ENCODE assay signal across 7 cellular contexts in genomic region chr13:99442273-99442895, GRCh38. TPM values are rescaled to one million over a fixed set of nuclear protein-coding genes. Genes with fewer than 3 reads are reported as not detected.
DNase-seq lines count a peak whose midpoint lies in the region; ATAC-seq and TF ChIP-seq lines count a peak whose summit lies in the region.

No MANE protein-coding gene starts in this region.

- no peak overlapping the region for H3K27ac ChIP-seq in OCI-LY7 (ENCODE audit: low read depth, low read length, poor library complexity, severe bottlenecking)

- BruUV-seq in OCI-LY7 (replicated peaks; lab: Mats Ljungman, UMichigan), result no TSS peak

- no peaks in the 10 kb centered on the region for H3K79me2 ChIP-seq in OCI-LY7 (ENCODE audit: insufficient read depth, low read depth, low read length)

- DNase-seq in EL (peak; percentile 47), HT-29 (ENCODE audit: low spot score) (peak; percentile 75), OCI-LY7 (ENCODE audit: low spot score) (peak; percentile 48), astrocyte of the cerebellum (ENCODE audit: low read depth) (peak; percentile 38), hippocampal formation (lab: John Stamatoyannopoulos, UW) (peak; percentile 11 to 32)
- DNase-seq in stimulated activated CD4-positive, alpha-beta T cell treated with anti-CD3 and anti-CD28 coated beads, Interleukin-2, amount 100 ng/mL, for 4 hours (ENCODE audit: low read depth), result peak; percentile 44

- H3K4me1 ChIP-seq in OCI-LY7 (ENCODE audit: insufficient read depth, low read length, poor library complexity, severe bottlenecking), result no peaks in the 10 kb centered on the region

- H3K9me3 ChIP-seq in OCI-LY7 (ENCODE audit: low read length), result no peaks in the 10 kb centered on the region

- ATAC-seq in HG03439 (IDR thresholded peaks at IDR 0.05; ENCODE audit: unreplicated experiment), result no peak

- in situ Hi-C loops in astrocyte of the cerebellum (cut with HindIII; ENCODE audit: low sequenced_read_pairs), result no loop called here

- intact Hi-C loops in OCI-LY7 (cut with micrococcal nuclease; ENCODE audit: unreplicated experiment), result loop anchor here (5.0 to 10.0 kb wide), 3 partner anchors 65 to 1072 kb away; partner anchors contain the start of gene CLYBL

- TF ChIP-seq CTCF in OCI-LY7 (conservative IDR thresholded peaks at IDR 0.05; ENCODE audit: low read length) (peak; percentile 78), astrocyte of the cerebellum (IDR thresholded peaks at IDR 0.05; ENCODE audit: low read depth, low read length, missing control alignments) (peak; percentile 91)

- no peak overlapping the region for H3K4me2 ChIP-seq in OCI-LY7 (ENCODE audit: low read length)

- no peaks in the 10 kb centered on the region for H3K9me2 ChIP-seq in OCI-LY7 (ENCODE audit: insufficient read depth, low read length)

- H3K4me3 ChIP-seq in OCI-LY7 (ENCODE audit: low read depth, low read length, poor library complexity, severe bottlenecking) (no peak overlapping the region), astrocyte of the cerebellum (ENCODE audit: low read depth, low read length) (no peak overlapping the region)

- H3K36me3 ChIP-seq in OCI-LY7 (ENCODE audit: insufficient read depth, low read length), result no peaks in the 10 kb centered on the region

- POLR2A ChIA-PET in OCI-LY7 (lab: Charles Lee), result interaction anchor here (0.6 kb wide), 1 partner anchor 532 kb away, joined by 3 read pairs; no protein-coding TSS in a partner anchor

- H4K20me1 ChIP-seq in OCI-LY7 (ENCODE audit: insufficient read depth, low read length), result no peaks in the 10 kb centered on the region

- CTCF ChIA-PET in OCI-LY7 (lab: Charles Lee; ENCODE audit: unreplicated experiment), result no interaction called here

- H2AFZ ChIP-seq in OCI-LY7 (ENCODE audit: low read length), result no peak overlapping the region

RNA-seq across cellular contexts. Expression of gene TM9SF2, which starts 58.9 kb away (rescaled TPM):
- 75.7 and 81.9 TPM in 2 replicates for total RNA-seq in HT-29 (2014; rRNA removed; shearing (Covaris generic))
- 16.3 and 17.8 TPM in 2 replicates for total RNA-seq in OCI-LY7 (2014; rRNA removed; shearing (Covaris generic))
- 26.7 and 27.3 TPM in 2 replicates for total RNA-seq in OCI-LY7 (2022)

Comparison
In these comparisons a context has a peak if more than half of its experiments do, and no peak if none do; other contexts are left out.
1. DNase-seq: peak in every context shown above with its lines; median percentile 75 in HT-29; 48 in OCI-LY7; 47 in EL; 44 in stimulated activated CD4-positive, alpha-beta T cell treated with anti-CD3 and anti-CD28 coated beads, Interleukin-2, amount 100 ng/mL, for 4 hours; 38 in astrocyte of the cerebellum; 22 in hippocampal formation.